ENCODE assay signal across 1 cellular context in the genomic region with DNA sequence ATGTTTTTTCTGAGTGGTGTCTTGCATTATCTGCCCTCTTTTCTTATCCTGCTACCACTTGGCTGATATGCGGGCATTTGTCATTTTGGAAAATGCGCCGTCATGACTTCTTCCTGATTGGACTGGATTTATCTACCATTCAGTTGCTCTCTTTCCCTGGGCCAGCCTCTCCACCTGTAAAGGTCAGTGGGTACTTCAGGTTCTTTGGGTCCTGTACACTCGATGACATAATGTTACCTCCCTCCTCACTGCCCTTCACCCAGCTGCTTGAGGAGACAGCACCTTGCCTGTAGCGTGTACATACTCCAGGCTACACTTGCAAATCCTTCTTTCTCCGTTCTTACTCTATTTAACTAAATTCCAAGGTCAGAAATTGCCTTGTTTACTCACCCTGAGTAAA.
TF ChIP-seq lines count a peak whose summit lies in the region.

No MANE protein-coding gene starts in this region.

TF ChIP-seq in WTC11, 78 proteins besides CTCF, POLR2A, EP300 and RAD21 (continued from another document):
- TF ChIP-seq, protein P1, sequence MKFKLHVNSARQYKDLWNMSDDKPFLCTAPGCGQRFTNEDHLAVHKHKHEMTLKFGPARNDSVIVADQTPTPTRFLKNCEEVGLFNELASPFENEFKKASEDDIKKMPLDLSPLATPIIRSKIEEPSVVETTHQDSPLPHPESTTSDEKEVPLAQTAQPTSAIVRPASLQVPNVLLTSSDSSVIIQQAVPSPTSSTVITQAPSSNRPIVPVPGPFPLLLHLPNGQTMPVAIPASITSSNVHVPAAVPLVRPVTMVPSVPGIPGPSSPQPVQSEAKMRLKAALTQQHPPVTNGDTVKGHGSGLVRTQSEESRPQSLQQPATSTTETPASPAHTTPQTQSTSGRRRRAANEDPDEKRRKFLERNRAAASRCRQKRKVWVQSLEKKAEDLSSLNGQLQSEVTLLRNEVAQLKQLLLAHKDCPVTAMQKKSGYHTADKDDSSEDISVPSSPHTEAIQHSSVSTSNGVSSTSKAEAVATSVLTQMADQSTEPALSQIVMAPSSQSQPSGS (CRISPR knock-in tag; IDR thresholded peaks at IDR 0.05; ENCODE audit: borderline replicate concordance, low read depth): no peak
